ENCODE assay signal across 17 cellular contexts in genomic region chr13:73072501-73072900, GRCh38. TPM values are rescaled to one million over a fixed set of nuclear protein-coding genes. Genes with fewer than 3 reads are reported as not detected.
DNase-seq lines count a peak whose midpoint lies in the region; ATAC-seq, FAIRE-seq and TF ChIP-seq lines count a peak whose summit lies in the region.
"Had no signal": no experiment of that assay in that cellular context is flagged by ENCODE, and none has a peak within 500 bp of the region (broad histone marks: within the 10 kb centered on the region; RNA-seq: fewer than 3 reads in every experiment).

No MANE protein-coding gene starts in this region.

- no peak for TF ChIP-seq POLR2A in suprapubic skin (IDR thresholded peaks at IDR 0.05)

- H3K9me3 ChIP-seq in muscle layer of duodenum (ENCODE audit: control insufficient read depth in 1 of 2, low read length in 2 of 2) (no peaks in the 10 kb centered on the region), suprapubic skin (no peaks in the 10 kb centered on the region)
- H3K9me3 ChIP-seq: testis had no signal

- H3K4me3 ChIP-seq in epithelial cell of esophagus (ENCODE audit: low read length) = peak overlapping the region; percentile 21
- peak overlapping the region in 1 of 2 donors; percentile 5 for H3K4me3 ChIP-seq in muscle layer of duodenum (ENCODE audit: low read depth in 1 of 2, low read length in 2 of 2)
- H3K4me3 ChIP-seq in suprapubic skin = peak overlapping the region; percentile 19
- H3K4me3 ChIP-seq: testis had no signal

- H3K27me3 ChIP-seq in muscle layer of duodenum (ENCODE audit: low read depth, low read length) (no peaks in the 10 kb centered on the region), suprapubic skin (no peaks in the 10 kb centered on the region)
- H3K27me3 ChIP-seq: testis had no signal

- WGBS in suprapubic skin = 48% methylated on average over 7 of the region's 7 CpGs

- peak; percentile 61 for DNase-seq in HT-29 (ENCODE audit: low spot score)
- DNase-seq in epithelial cell of esophagus (ENCODE audit: low read depth) = no peak
- no peak for DNase-seq in suprapubic skin (ENCODE audit: low spot score in 2 of 2)
- DNase-seq in GM19239 (ENCODE audit: insufficient read length, low spot score) = no peak
- no peak for DNase-seq in AML-193 (lab: John Stamatoyannopoulos, UW)
- no peak for DNase-seq in activated T-cell treated with anti-CD3 and anti-CD28 coated beads for 4 hours
- DNase-seq: activated CD4-positive, alpha-beta T cell treated with anti-CD3 and anti-CD28 coated beads, Interleukin-2, amount 10 ng/mL, durations not matched to agents 7 days and 5 days; activated CD8-positive, alpha-beta memory T cell treated with anti-CD3 and anti-CD28 coated beads, Interleukin-2, amount 50 U/mL, for 4 hours; activated gamma-delta T cell treated with Interleukin-2 at 50 U/mL for 16 hours; Kasumi-1; NCI-H1105 treated with DMSO at 0.1 percent for 48 hours; NCI-H748 treated with DMSO at 0.1 percent for 48 hours; nephron progenitor cell; SIG-M5; testis had no signal

- H3K36me3 ChIP-seq in muscle layer of duodenum (ENCODE audit: control insufficient read depth in 1 of 2, insufficient read depth in 2 of 2, low read length in 2 of 2) = peaks cover 0 to 5% of the 10 kb centered on the region in 2 donors
- H3K36me3 ChIP-seq in suprapubic skin = peaks cover 16% of the 10 kb centered on the region

- ATAC-seq in HG02840 (IDR thresholded peaks at IDR 0.05; ENCODE audit: low FRiP score, unreplicated experiment) = no peak

- no peak for TF ChIP-seq EP300 in suprapubic skin (IDR thresholded peaks at IDR 0.05)

- H3K4me1 ChIP-seq in muscle layer of duodenum (ENCODE audit: control insufficient read depth in 1 of 2, insufficient read depth in 2 of 2, low read length in 2 of 2) = peaks cover 0 to 5% of the 10 kb centered on the region in 2 donors
- H3K4me1 ChIP-seq in suprapubic skin = peaks cover 40% of the 10 kb centered on the region
- H3K4me1 ChIP-seq: testis had no signal

- no peak for FAIRE-seq in GM19239 (lab: Jason Lieb, UNC)

- H3K27ac ChIP-seq in muscle layer of duodenum (ENCODE audit: low read length) (peak overlapping the region; percentile 56), suprapubic skin (no peak overlapping the region)
- H3K27ac ChIP-seq: testis had no signal

- TF ChIP-seq CTCF in epithelial cell of esophagus (IDR thresholded peaks at IDR 0.05; ENCODE audit: insufficient read depth, low read depth, low read length, missing control alignments) = no peak
- no peak for TF ChIP-seq CTCF in suprapubic skin (IDR thresholded peaks at IDR 0.05)

RNA-seq across cellular contexts. Expression of gene KLF5, which starts 13.7 kb away (rescaled TPM):
- total RNA-seq in HT-29 (2014; rRNA removed; shearing (Covaris generic)) = 129 and 135 TPM in 2 replicates
- 100 to 1,000 TPM; 233 to 372 (median 276) TPM for total RNA-seq in suprapubic skin
